ENCODE assay signal across 8 cellular contexts in the genomic region with DNA sequence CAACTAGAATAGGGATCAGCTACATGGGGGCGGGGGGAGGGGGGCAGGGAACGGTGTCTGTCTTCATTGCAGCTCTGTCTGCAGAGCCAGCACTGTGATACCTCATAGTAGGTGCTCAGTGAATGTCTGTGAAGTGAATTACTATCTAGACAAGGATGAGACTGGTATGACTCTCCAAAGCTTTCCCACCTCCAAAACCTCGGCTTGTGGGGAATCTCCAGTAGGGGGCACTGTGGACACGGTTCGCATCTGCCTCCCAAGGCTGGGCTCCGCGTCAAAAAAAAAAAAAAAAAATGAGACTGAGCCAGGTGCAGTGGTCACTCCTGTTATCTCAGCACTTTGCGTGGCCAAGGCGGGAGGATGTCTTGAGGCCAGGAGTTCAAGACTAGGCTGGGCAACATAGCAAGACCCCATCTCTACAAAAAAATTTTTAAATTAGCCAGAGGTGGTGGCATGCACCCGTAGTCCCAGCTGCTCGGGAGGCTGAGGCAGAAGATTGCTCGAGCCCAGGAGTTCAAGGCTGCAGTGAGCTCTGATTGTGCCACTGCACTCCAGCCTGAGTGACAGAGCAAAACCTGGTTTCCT. TPM values are rescaled to one million over a fixed set of nuclear protein-coding genes. Genes with fewer than 3 reads are reported as not detected.
DNase-seq lines count a peak whose midpoint lies in the region; FAIRE-seq and TF ChIP-seq lines count a peak whose summit lies in the region.

No MANE protein-coding gene starts in this region.

- H3K9me3 Mint-ChIP-seq in endothelial cell (ENCODE audit: unreplicated experiment) (no peaks in the 10 kb centered on the region), nephron (no peaks in the 10 kb centered on the region)

- H3K36me3 Mint-ChIP-seq in endothelial cell (ENCODE audit: low read depth, unreplicated experiment) (peaks cover 7% of the 10 kb centered on the region), nephron (ENCODE audit: low read depth) (peaks cover 12% of the 10 kb centered on the region)

- H3K4me1 Mint-ChIP-seq in endothelial cell (ENCODE audit: unreplicated experiment): no peaks in the 10 kb centered on the region
- H3K4me1 Mint-ChIP-seq in nephron: peaks cover 9% of the 10 kb centered on the region

- H3K9me3 ChIP-seq in A673 (ENCODE audit: low read depth, low read length, poor library complexity, severe bottlenecking): no peaks in the 10 kb centered on the region

- no peak overlapping the region for H3K27ac Mint-ChIP-seq in endothelial cell (ENCODE audit: unreplicated experiment)
- no peak overlapping the region for H3K27ac Mint-ChIP-seq in nephron

- H3K4me1 ChIP-seq in A673 (ENCODE audit: insufficient read depth, low read length, poor library complexity, severe bottlenecking): peaks cover 1% of the 10 kb centered on the region

- no peak for FAIRE-seq in H54 (lab: Jason Lieb, UNC)

- POLR2A ChIA-PET in A673 (lab: Charles Lee; ENCODE audit: low non-redundant PET): no interaction called here

- no peak overlapping the region for H3K27ac ChIP-seq in A673 (ENCODE audit: low read depth, low read length, poor library complexity, severe bottlenecking)

- intact Hi-C loops in A673 (cut with micrococcal nuclease; ENCODE audit: unreplicated experiment): loop anchor here (1.0 to 10.0 kb wide), 2 partner anchors 80 to 97 kb away; no protein-coding TSS in a partner anchor
- intact Hi-C loops in posterior vena cava (cut with DNase I): loop anchor here (5.0 kb wide), 1 partner anchor 37 kb away; no protein-coding TSS in a partner anchor

- peak; percentile 84 for TF ChIP-seq CTCF in A673 (conservative IDR thresholded peaks at IDR 0.05; ENCODE audit: low read depth, low read length)
- peak; percentile 68 for TF ChIP-seq CTCF in GM12874 (IDR thresholded peaks at IDR 0.05; ENCODE audit: insufficient read depth, low read depth, low read length)
- TF ChIP-seq CTCF in endothelial cell (IDR thresholded peaks at IDR 0.05; ENCODE audit: unreplicated experiment): peak; percentile 74
- TF ChIP-seq CTCF in nephron (IDR thresholded peaks at IDR 0.05; ENCODE audit: unreplicated experiment in 3 of 3): peak; percentile 35 to 46 (median 38)

- CTCF ChIA-PET in A673 (lab: Charles Lee): interaction anchor here (0.5 to 1.0 kb wide), 12 partner anchors 10 to 215 kb away, joined by 3 to 11 read pairs (median 5); no protein-coding TSS in a partner anchor

- H3K4me3 ChIP-seq in A673 (ENCODE audit: low read depth, low read length, poor library complexity, severe bottlenecking): no peak overlapping the region

- H3K4me3 Mint-ChIP-seq in endothelial cell (ENCODE audit: unreplicated experiment) (no peak overlapping the region), nephron (no peak overlapping the region)

- no TSS peak for BruUV-seq in A673 (replicated peaks; lab: Mats Ljungman, UMichigan)

- no peaks in the 10 kb centered on the region for H3K27me3 ChIP-seq in A673 (replicated peaks; ENCODE audit: insufficient read depth, low read depth, low read length, poor library complexity)

- TF ChIP-seq POLR2A in H54 (IDR thresholded peaks at IDR 0.05; ENCODE audit: low read depth, low read length): no peak

- H3K27me3 Mint-ChIP-seq in endothelial cell (ENCODE audit: unreplicated experiment): peaks cover 16% of the 10 kb centered on the region
- peaks cover 11% of the 10 kb centered on the region for H3K27me3 Mint-ChIP-seq in nephron (ENCODE audit: low read depth)

- no peaks in the 10 kb centered on the region for H3K36me3 ChIP-seq in A673 (ENCODE audit: insufficient read depth, low read length, poor library complexity, severe bottlenecking)

- peak; percentile 66 for DNase-seq in A673 (ENCODE audit: low spot score)
- DNase-seq in SHP77 treated with DMSO at 0.1 percent for 48 hours (lab: John Stamatoyannopoulos, UW): peak; percentile 16
- DNase-seq in endothelial cell (ENCODE audit: low spot score): peak; percentile 60
- no peak for DNase-seq in posterior vena cava (ENCODE audit: low spot score)
- no peak for DNase-seq in NK-92 treated with Interleukin-12 subunit alpha and Interleukin-12 subunit beta, amount 100 ng/mL, for 24 hours (lab: John Stamatoyannopoulos, UW)
- DNase-seq in H54 (ENCODE audit: insufficient read length, low spot score): no peak

RNA-seq across cellular contexts. Expression of a gene that starts 9.6 kb away (rescaled TPM):
- total RNA-seq in A673 (2021) (27.5 and 32.3 TPM in 2 replicates), endothelial cell (ENCODE audit: unreplicated experiment) (5.3 TPM), posterior vena cava (10 to 100 TPM; 33.0 to 38.2 TPM)

RNA-seq across cellular contexts. Expression of a gene that starts 32.0 kb away (rescaled TPM):
- total RNA-seq in A673 (2021) (4.7 and 5.3 TPM in 2 replicates), endothelial cell (ENCODE audit: unreplicated experiment) (0.80 TPM), posterior vena cava (100 to 1,000 TPM in 1 of 2 donors, 10 to 100 TPM in 1; 77.3 to 240 TPM)

RNA-seq across cellular contexts. Expression of a gene that starts 59.4 kb away (rescaled TPM):
- total RNA-seq in A673 (2021): 71.3 and 79.0 TPM in 2 replicates
- 45.6 TPM for total RNA-seq in endothelial cell (ENCODE audit: unreplicated experiment)
- 10 to 100 TPM; 21.5 to 22.7 TPM for total RNA-seq in posterior vena cava

Comparison
In these comparisons a context has a peak if more than half of its experiments do, and no peak if none do; other contexts are left out.
1. DNase-seq: peak in A673 (single experiment), SHP77 treated with DMSO at 0.1 percent for 48 hours (single experiment) and endothelial cell (single experiment); none in posterior vena cava (single experiment), NK-92 treated with Interleukin-12 subunit alpha and Interleukin-12 subunit beta, amount 100 ng/mL, for 24 hours (single experiment) and H54 (single experiment).
2. RNA of a gene that starts 32.0 kb away (total RNA-seq): 77.3 to 240 TPM in posterior vena cava; 4.7 to 5.3 TPM in A673 and 0.80 TPM in endothelial cell (single experiment); every median in the first group is over 10 times any median in the second.
3. Peak in every context shown above with its lines, with median percentiles within 50 percentile points of each other: CTCF ChIP-seq.